In genomic region chr3:52487050-52487787, GRCh38 we compare ENCODE assay signal across 22 cellular contexts. TPM values are rescaled to one million over a fixed set of nuclear protein-coding genes. Genes with fewer than 3 reads are reported as not detected.
DNase-seq lines count a peak whose midpoint lies in the region; ATAC-seq, FAIRE-seq and TF ChIP-seq lines count a peak whose summit lies in the region.
"Had no signal": no experiment of that assay in that cellular context is flagged by ENCODE, and none has a peak within 500 bp of the region (broad histone marks: within the 10 kb centered on the region; RNA-seq: fewer than 3 reads in every experiment).

No MANE protein-coding gene starts in this region.

- H3K79me1 ChIP-seq in neuronal stem cell (ENCODE audit: low read depth, low read length) = peaks cover 1% of the 10 kb centered on the region

- H3K79me2 ChIP-seq in HepG2 (ENCODE audit: insufficient read depth, low read length) = no peaks in the 10 kb centered on the region
- H3K79me2 ChIP-seq in MM.1S (ENCODE audit: low read length) = no peaks in the 10 kb centered on the region

- no peak overlapping the region for H3K9ac ChIP-seq in HepG2 (ENCODE audit: insufficient read depth, low read depth, low read length)
- peak overlapping the region; percentile 21 for H3K9ac ChIP-seq in neuronal stem cell (ENCODE audit: low read depth, low read length, poor library complexity)
- no peak overlapping the region for H3K9ac ChIP-seq in MM.1S (ENCODE audit: low read length)

- H2BK5ac ChIP-seq in neuronal stem cell (ENCODE audit: low read length) = no peak overlapping the region

- peak overlapping the region; percentile 3 for H3K14ac ChIP-seq in neuronal stem cell (ENCODE audit: low read length)

- H2BK12ac ChIP-seq in neuronal stem cell (ENCODE audit: low read length) = no peak overlapping the region

- ATAC-seq in HepG2 (no peak), right lobe of liver (no peak), upper lobe of right lung (no peak)
- ATAC-seq: Right ventricle myocardium inferior had no signal

- TF ChIP-seq CTCF in HepG2 (CRISPR knock-in tag; IDR thresholded peaks at IDR 0.05) = no peak
- TF ChIP-seq CTCF in right lobe of liver (IDR thresholded peaks at IDR 0.05) = no peak
- no peak for TF ChIP-seq CTCF in upper lobe of right lung (IDR thresholded peaks at IDR 0.05)
- TF ChIP-seq CTCF in MM.1S (IDR thresholded peaks at IDR 0.05; ENCODE audit: low read length) = no peak

- POLR2A ChIA-PET in HepG2 (lab: Yijun Ruan, JAX) = no interaction called here

- H4K8ac ChIP-seq in neuronal stem cell (ENCODE audit: low read depth, low read length) = no peak overlapping the region

- H3K27ac ChIP-seq in HepG2 (ENCODE audit: extremely low read length, insufficient read depth, low read length) (no peak overlapping the region), right lobe of liver (no peak overlapping the region), neuronal stem cell (replicated peaks; ENCODE audit: low read length) (no peak overlapping the region), upper lobe of right lung (no peak overlapping the region), MM.1S (ENCODE audit: low read length) (no peak overlapping the region)
- H3K27ac ChIP-seq: C4-2B, SJSA1 had no signal

- H3K4me3 ChIP-seq in HepG2 (replicated peaks in 1 of 3; ENCODE audit: insufficient read depth in 1 of 3, low read depth in 2 of 3, low read length in 3 of 3) = no peak overlapping the region
- H3K4me3 ChIP-seq in right lobe of liver = no peak overlapping the region
- no peak overlapping the region for H3K4me3 ChIP-seq in neuronal stem cell (ENCODE audit: low read length in 2 of 2)
- no peak overlapping the region for H3K4me3 ChIP-seq in upper lobe of right lung
- no peak overlapping the region for H3K4me3 ChIP-seq in MM.1S (ENCODE audit: low read length)
- H3K4me3 ChIP-seq: SJSA1 had no signal

- H3K27me3 ChIP-seq in HepG2 (ENCODE audit: control insufficient read depth in 1 of 2, insufficient read depth in 2 of 2, low read length in 2 of 2) (no peaks in the 10 kb centered on the region), right lobe of liver (no peaks in the 10 kb centered on the region), neuronal stem cell (ENCODE audit: control insufficient read depth in 3 of 3, insufficient read depth in 3 of 3, low read depth in 1 of 3, low read length in 3 of 3) (no peaks in the 10 kb centered on the region), upper lobe of right lung (no peaks in the 10 kb centered on the region), MM.1S (replicated peaks; ENCODE audit: insufficient read depth, low read length) (no peaks in the 10 kb centered on the region)
- H3K27me3 ChIP-seq: SJSA1 had no signal

- H4K20me1 ChIP-seq in HepG2 (ENCODE audit: insufficient read depth, low read length) = no peaks in the 10 kb centered on the region; the same call in 1 of the 2 replicates
- H4K20me1 ChIP-seq in MM.1S (ENCODE audit: insufficient read depth, low read length) = no peaks in the 10 kb centered on the region

- H2BK120ac ChIP-seq in neuronal stem cell (ENCODE audit: low read depth, low read length) = no peak overlapping the region

- H2AFZ ChIP-seq in HepG2 (ENCODE audit: low read length) (no peak overlapping the region), neuronal stem cell (ENCODE audit: low read length) (no peak overlapping the region), MM.1S (ENCODE audit: low read length) (no peak overlapping the region)

- CTCF ChIA-PET in HepG2 (lab: Yijun Ruan, JAX; ENCODE audit: low intra/inter-chr PET ratio, low total read pairs) = no interaction called here

- no peak for FAIRE-seq in HepG2 (lab: Jason Lieb, UNC)
- FAIRE-seq: H54, RCC 7860 had no signal

- H3K4me2 ChIP-seq in HepG2 (ENCODE audit: low read depth, low read length) = no peak overlapping the region
- H3K4me2 ChIP-seq in neuronal stem cell (ENCODE audit: insufficient read depth, low read length, poor library complexity, severe bottlenecking) = no peak overlapping the region
- no peak overlapping the region for H3K4me2 ChIP-seq in MM.1S (ENCODE audit: low read depth, low read length)

- H3K9me2 ChIP-seq in MM.1S (replicated peaks; ENCODE audit: insufficient read depth, low read length) = no peaks in the 10 kb centered on the region

- TF ChIP-seq RAD21 in HepG2 (CRISPR knock-in tag; IDR thresholded peaks at IDR 0.05) = no peak

- no peak overlapping the region for H4K91ac ChIP-seq in neuronal stem cell (ENCODE audit: low read depth, low read length, poor library complexity)

- TF ChIP-seq EP300 in HepG2 (IDR thresholded peaks at IDR 0.05; ENCODE audit: low read depth in 2 of 2, low read length in 2 of 2) (no peak), HepG2 (CRISPR knock-in tag; IDR thresholded peaks at IDR 0.05; ENCODE audit: borderline replicate concordance) (no peak)

- no peak overlapping the region for H2AK5ac ChIP-seq in neuronal stem cell (ENCODE audit: low read depth, low read length)

- H3K36me3 ChIP-seq in HepG2 (replicated peaks in 1 of 2; ENCODE audit: control insufficient read depth in 1 of 2, insufficient read depth in 2 of 2, low read length in 2 of 2) = peaks cover 15 to 45% of the 10 kb centered on the region in 2 experiments
- H3K36me3 ChIP-seq in right lobe of liver = peaks cover 0 to 49% (median 16%) of the 10 kb centered on the region in 4 donors
- peaks cover 74 to 97% of the 10 kb centered on the region in 2 donors for H3K36me3 ChIP-seq in neuronal stem cell (replicated peaks in 1 of 2; ENCODE audit: control insufficient read depth in 2 of 2, insufficient read depth in 2 of 2, low read length in 2 of 2)
- peaks cover 74% of the 10 kb centered on the region for H3K36me3 ChIP-seq in upper lobe of right lung
- no peaks in the 10 kb centered on the region for H3K36me3 ChIP-seq in MM.1S (replicated peaks; ENCODE audit: insufficient read depth, low read length)

- in situ Hi-C loops in HepG2 (cut with HindIII; ENCODE audit: extremely low pct_ligation_motif_present, low pct_unique_long_range_greater_than_20kb) = no loop called here
- in situ Hi-C loops in KBM-7 (cut with MboI; ENCODE audit: low pct_unique_long_range_greater_than_20kb, low sequenced_read_pairs) = no loop called here

- intact Hi-C loops in HepG2 (cut with micrococcal nuclease; ENCODE audit: unreplicated experiment) (no loop called here), right lobe of liver (cut with DNase I) (loop anchor here in 1 of 2 donors (10.0 kb wide), 1 partner anchor 188 kb away; no protein-coding TSS in a partner anchor), upper lobe of right lung (cut with DNase I) (no loop called here)

- 95% methylated on average over 29 of the region's 31 CpGs for WGBS in HepG2 (ENCODE audit: low lambda C conversion rate)
- 90% methylated on average over 14 of the region's 31 CpGs for WGBS in right lobe of liver (ENCODE audit: insufficient coverage, low coverage, low lambda C conversion rate, missing lambda C conversion rate)
- no CpG with 5 or more reads among the region's 31 CpGs for WGBS in neuronal stem cell (ENCODE audit: extremely low coverage in 2 of 2, insufficient read length in 2 of 2, insufficient replicate concordance in 1 of 2), 2 donors

- no peak overlapping the region for H3K4ac ChIP-seq in neuronal stem cell (ENCODE audit: low read length)

- DNase-seq in HepG2 (ENCODE audit: low spot score) (no peak), right lobe of liver (no peak), neuronal stem cell (ENCODE audit: low spot score) (no peak), upper lobe of right lung (peak; percentile 61), KBM-7 (no peak), MM.1S (no peak)
- DNase-seq: 8988T; CD8-positive, alpha-beta memory T cell; GDM1; NCI-H1092; NCI-H1436; NCI-H187 treated with DMSO at 0.1 percent for 48 hours; NCI-H2107; NCI-H446 treated with DMSO at 0.1 percent for 48 hours; NCI-H526 treated with DMSO at 0.1 percent for 48 hours; OCI-M1 had no signal

- no TSS peak for BruUV-seq in HepG2 (replicated peaks; lab: Mats Ljungman, UMichigan)

- H3K9me3 ChIP-seq in HepG2 (ENCODE audit: low read length) = no peaks in the 10 kb centered on the region
- no peaks in the 10 kb centered on the region for H3K9me3 ChIP-seq in right lobe of liver
- H3K9me3 ChIP-seq in neuronal stem cell (replicated peaks in 1 of 2; ENCODE audit: control insufficient read depth in 2 of 2, insufficient read depth in 1 of 2, low read depth in 1 of 2, low read length in 2 of 2) = no peaks in the 10 kb centered on the region
- no peaks in the 10 kb centered on the region for H3K9me3 ChIP-seq in upper lobe of right lung
- no peaks in the 10 kb centered on the region for H3K9me3 ChIP-seq in MM.1S (replicated peaks; ENCODE audit: insufficient read depth, low read length)
- H3K9me3 ChIP-seq: SJSA1 had no signal

- H2BK15ac ChIP-seq in neuronal stem cell (ENCODE audit: low read length) = no peak overlapping the region

- H3K18ac ChIP-seq in neuronal stem cell (ENCODE audit: low read length) = no peak overlapping the region

- H3K4me1 ChIP-seq in HepG2 (ENCODE audit: insufficient read depth, low read length) = peaks cover 11% of the 10 kb centered on the region; the same call in 1 of the 2 replicates
- no peaks in the 10 kb centered on the region for H3K4me1 ChIP-seq in right lobe of liver
- H3K4me1 ChIP-seq in neuronal stem cell (ENCODE audit: control insufficient read depth in 2 of 2, insufficient read depth in 1 of 2, low read depth in 1 of 2, low read length in 2 of 2) = peaks cover 4 to 18% of the 10 kb centered on the region in 2 donors
- H3K4me1 ChIP-seq in upper lobe of right lung = peaks cover 36% of the 10 kb centered on the region
- H3K4me1 ChIP-seq in MM.1S (ENCODE audit: low read length) = no peaks in the 10 kb centered on the region

- H3K23ac ChIP-seq in neuronal stem cell (ENCODE audit: low read depth, low read length, poor library complexity) = no peak overlapping the region

- no peaks in the 10 kb centered on the region for H3F3A ChIP-seq in MM.1S (ENCODE audit: insufficient read depth, low read length)

- TF ChIP-seq POLR2A in HepG2 (IDR thresholded peaks at IDR 0.05; ENCODE audit: insufficient read depth in 1 of 2, low read depth in 2 of 2, low read length in 2 of 2) (no peak), right lobe of liver (IDR thresholded peaks at IDR 0.05) (no peak)

RNA-seq across cellular contexts. Expression of gene STAB1, which starts 7.9 kb away (rescaled TPM):
- 0.09 and 0.28 TPM in 2 replicates for total RNA-seq in HepG2 (2016; rRNA removed; fragmentation: Illumina TruSeq; extraction: Trizol)
- total RNA-seq in HepG2 (2016; cell fraction: cytosol; rRNA removed; fragmentation: Illumina TruSeq; extraction: Trizol; ENCODE audit: low read depth) = not detected in 2 replicates
- total RNA-seq in HepG2 (2016; cell fraction: insoluble cytoplasmic fraction; rRNA removed; fragmentation: Illumina TruSeq; extraction: Trizol) = 0.11 and 0.18 TPM in 2 replicates
- 0.31 TPM in 1 of 2 replicates, not detected in the other for total RNA-seq in HepG2 (2016; cell fraction: membrane; rRNA removed; fragmentation: Illumina TruSeq; extraction: Trizol)
- total RNA-seq in HepG2 (2016; cell fraction: nucleus; rRNA removed; fragmentation: Illumina TruSeq; extraction: Trizol) = 0.13 and 0.16 TPM in 2 replicates
- polyA plus RNA-seq in HepG2 (2011; rRNA removed) = 0.34 and 0.59 TPM in 2 replicates
- 0.13 and 0.16 TPM in 2 replicates for polyA plus RNA-seq in HepG2 (2011; cell fraction: cytosol; rRNA removed)
- 4.1 and 4.3 TPM in 2 replicates for polyA plus RNA-seq in HepG2 (2011; cell fraction: nucleus; rRNA removed)
- polyA plus RNA-seq in HepG2 (2012) = 0.23 and 0.24 TPM in 2 replicates
- polyA plus RNA-seq in HepG2 (2016; cell fraction: cytosol; fragmentation: Illumina TruSeq; extraction: Trizol; ENCODE audit: low read depth) = 0.02 and 0.14 TPM in 2 replicates
- 0.10 TPM in 1 of 2 replicates, not detected in the other for polyA plus RNA-seq in HepG2 (2016; cell fraction: insoluble cytoplasmic fraction; fragmentation: Illumina TruSeq; extraction: Trizol; ENCODE audit: low read depth)
- polyA plus RNA-seq in HepG2 (2016; cell fraction: membrane; fragmentation: Illumina TruSeq; extraction: Trizol; ENCODE audit: low read depth) = not detected in 2 replicates
- polyA plus RNA-seq in HepG2 (2016; cell fraction: nucleus; fragmentation: Illumina TruSeq; extraction: Trizol; ENCODE audit: insufficient read depth, low read depth) = 0.30 TPM in 1 of 2 replicates, not detected in the other
- 0.26 and 1.0 TPM in 2 replicates for polyA minus RNA-seq in HepG2 (2011; rRNA and poly(A)+ RNA removed; ENCODE audit: low replicate concordance)
- 0.30 TPM in 1 of 2 replicates, not detected in the other for polyA minus RNA-seq in HepG2 (2011; cell fraction: cytosol; rRNA and poly(A)+ RNA removed)
- 0.50 and 0.90 TPM in 2 replicates for polyA minus RNA-seq in HepG2 (2011; cell fraction: nucleus; rRNA and poly(A)+ RNA removed)
- 100 to 1,000 TPM in 3 of 6 experiments, 10 to 100 TPM in 3; 60.7 to 268 (median 92.5) TPM for total RNA-seq in right lobe of liver
- 0.10 TPM for polyA plus RNA-seq in neuronal stem cell (2013, experiment 1 of 2)
- 0.03 TPM for polyA plus RNA-seq in neuronal stem cell (2013, experiment 2 of 2)
- 152 TPM for total RNA-seq in upper lobe of right lung
- total RNA-seq: Daoy, SJSA1 had no signal

RNA-seq across cellular contexts. Expression of gene NISCH, which starts 31.8 kb away (rescaled TPM):
- total RNA-seq in HepG2 (2016; rRNA removed; fragmentation: Illumina TruSeq; extraction: Trizol) = 15.3 and 27.0 TPM in 2 replicates
- 10.8 and 11.5 TPM in 2 replicates for total RNA-seq in HepG2 (2016; cell fraction: cytosol; rRNA removed; fragmentation: Illumina TruSeq; extraction: Trizol; ENCODE audit: low read depth)
- 10.9 and 25.7 TPM in 2 replicates for total RNA-seq in HepG2 (2016; cell fraction: insoluble cytoplasmic fraction; rRNA removed; fragmentation: Illumina TruSeq; extraction: Trizol)
- 11.3 and 12.4 TPM in 2 replicates for total RNA-seq in HepG2 (2016; cell fraction: membrane; rRNA removed; fragmentation: Illumina TruSeq; extraction: Trizol)
- total RNA-seq in HepG2 (2016; cell fraction: nucleus; rRNA removed; fragmentation: Illumina TruSeq; extraction: Trizol) = 36.6 and 40.4 TPM in 2 replicates
- 47.6 and 63.0 TPM in 2 replicates for polyA plus RNA-seq in HepG2 (2011; rRNA removed)
- polyA plus RNA-seq in HepG2 (2011; cell fraction: cytosol; rRNA removed) = 17.8 and 20.4 TPM in 2 replicates
- 441 and 512 TPM in 2 replicates for polyA plus RNA-seq in HepG2 (2011; cell fraction: nucleus; rRNA removed)
- polyA plus RNA-seq in HepG2 (2012) = 31.6 and 39.4 TPM in 2 replicates
- 3.2 and 3.7 TPM in 2 replicates for polyA plus RNA-seq in HepG2 (2016; cell fraction: cytosol; fragmentation: Illumina TruSeq; extraction: Trizol; ENCODE audit: low read depth)
- 9.4 and 12.9 TPM in 2 replicates for polyA plus RNA-seq in HepG2 (2016; cell fraction: insoluble cytoplasmic fraction; fragmentation: Illumina TruSeq; extraction: Trizol; ENCODE audit: low read depth)
- 6.4 and 6.7 TPM in 2 replicates for polyA plus RNA-seq in HepG2 (2016; cell fraction: membrane; fragmentation: Illumina TruSeq; extraction: Trizol; ENCODE audit: low read depth)
- polyA plus RNA-seq in HepG2 (2016; cell fraction: nucleus; fragmentation: Illumina TruSeq; extraction: Trizol; ENCODE audit: insufficient read depth, low read depth) = 96.6 and 101 TPM in 2 replicates
- polyA minus RNA-seq in HepG2 (2011; rRNA and poly(A)+ RNA removed; ENCODE audit: low replicate concordance) = 50.0 and 58.0 TPM in 2 replicates
- polyA minus RNA-seq in HepG2 (2011; cell fraction: cytosol; rRNA and poly(A)+ RNA removed) = 15.2 and 15.4 TPM in 2 replicates
- 97.0 and 102 TPM in 2 replicates for polyA minus RNA-seq in HepG2 (2011; cell fraction: nucleus; rRNA and poly(A)+ RNA removed)
- total RNA-seq in right lobe of liver = 10 to 100 TPM; 19.7 to 51.9 (median 30.6) TPM
- polyA plus RNA-seq in neuronal stem cell (2013, experiment 1 of 2) = 58.8 TPM
- polyA plus RNA-seq in neuronal stem cell (2013, experiment 2 of 2) = 58.4 TPM
- total RNA-seq in upper lobe of right lung = 94.6 TPM

RNA-seq across cellular contexts. Expression of gene TNNC1, which starts 33.4 kb away (rescaled TPM):
- total RNA-seq in HepG2 (2016; rRNA removed; fragmentation: Illumina TruSeq; extraction: Trizol) = 11.8 and 18.7 TPM in 2 replicates
- 4.4 and 4.6 TPM in 2 replicates for total RNA-seq in HepG2 (2016; cell fraction: cytosol; rRNA removed; fragmentation: Illumina TruSeq; extraction: Trizol; ENCODE audit: low read depth)
- 13.2 and 20.1 TPM in 2 replicates for total RNA-seq in HepG2 (2016; cell fraction: insoluble cytoplasmic fraction; rRNA removed; fragmentation: Illumina TruSeq; extraction: Trizol)
- 2.5 and 5.3 TPM in 2 replicates for total RNA-seq in HepG2 (2016; cell fraction: membrane; rRNA removed; fragmentation: Illumina TruSeq; extraction: Trizol)
- total RNA-seq in HepG2 (2016; cell fraction: nucleus; rRNA removed; fragmentation: Illumina TruSeq; extraction: Trizol) = 5.4 and 5.7 TPM in 2 replicates
- 36.4 and 39.5 TPM in 2 replicates for polyA plus RNA-seq in HepG2 (2011; rRNA removed)
- polyA plus RNA-seq in HepG2 (2011; cell fraction: cytosol; rRNA removed) = 53.0 and 54.8 TPM in 2 replicates
- 14.3 and 16.8 TPM in 2 replicates for polyA plus RNA-seq in HepG2 (2011; cell fraction: nucleus; rRNA removed)
- polyA plus RNA-seq in HepG2 (2012) = 10.9 and 12.3 TPM in 2 replicates
- polyA plus RNA-seq in HepG2 (2016; cell fraction: cytosol; fragmentation: Illumina TruSeq; extraction: Trizol; ENCODE audit: low read depth) = 3.3 and 4.0 TPM in 2 replicates
- polyA plus RNA-seq in HepG2 (2016; cell fraction: insoluble cytoplasmic fraction; fragmentation: Illumina TruSeq; extraction: Trizol; ENCODE audit: low read depth) = 17.1 and 18.1 TPM in 2 replicates
- 2.7 and 3.3 TPM in 2 replicates for polyA plus RNA-seq in HepG2 (2016; cell fraction: membrane; fragmentation: Illumina TruSeq; extraction: Trizol; ENCODE audit: low read depth)
- polyA plus RNA-seq in HepG2 (2016; cell fraction: nucleus; fragmentation: Illumina TruSeq; extraction: Trizol; ENCODE audit: insufficient read depth, low read depth) = 6.6 and 10.5 TPM in 2 replicates
- 7.0 and 8.2 TPM in 2 replicates for polyA minus RNA-seq in HepG2 (2011; rRNA and poly(A)+ RNA removed; ENCODE audit: low replicate concordance)
- 4.5 and 5.4 TPM in 2 replicates for polyA minus RNA-seq in HepG2 (2011; cell fraction: cytosol; rRNA and poly(A)+ RNA removed)
- polyA minus RNA-seq in HepG2 (2011; cell fraction: nucleus; rRNA and poly(A)+ RNA removed) = 4.5 and 4.6 TPM in 2 replicates
- total RNA-seq in right lobe of liver = 10 to 100 TPM in 1 of 6 experiments, 1 to 10 TPM in 3, under 1 TPM in 2; 0.55 to 12.2 (median 1.3) TPM
- polyA plus RNA-seq in neuronal stem cell (2013, experiment 1 of 2) = 7.4 TPM
- 6.4 TPM for polyA plus RNA-seq in neuronal stem cell (2013, experiment 2 of 2)
- 88.9 TPM for total RNA-seq in upper lobe of right lung
- total RNA-seq: Daoy had no signal
- polyA plus RNA-seq: CD8-positive, alpha-beta memory T cell had no signal

RNA-seq across cellular contexts. Expression of gene SEMA3G, which starts 42.3 kb away (rescaled TPM):
- 2.0 and 6.1 TPM in 2 replicates for total RNA-seq in HepG2 (2016; rRNA removed; fragmentation: Illumina TruSeq; extraction: Trizol)
- total RNA-seq in HepG2 (2016; cell fraction: cytosol; rRNA removed; fragmentation: Illumina TruSeq; extraction: Trizol; ENCODE audit: low read depth) = 0.44 and 0.61 TPM in 2 replicates
- 1.9 and 7.2 TPM in 2 replicates for total RNA-seq in HepG2 (2016; cell fraction: insoluble cytoplasmic fraction; rRNA removed; fragmentation: Illumina TruSeq; extraction: Trizol)
- total RNA-seq in HepG2 (2016; cell fraction: membrane; rRNA removed; fragmentation: Illumina TruSeq; extraction: Trizol) = 1.0 and 1.1 TPM in 2 replicates
- total RNA-seq in HepG2 (2016; cell fraction: nucleus; rRNA removed; fragmentation: Illumina TruSeq; extraction: Trizol) = 5.8 and 8.3 TPM in 2 replicates
- 8.3 and 13.4 TPM in 2 replicates for polyA plus RNA-seq in HepG2 (2011; rRNA removed)
- 8.0 and 10.3 TPM in 2 replicates for polyA plus RNA-seq in HepG2 (2011; cell fraction: cytosol; rRNA removed)
- 21.7 and 30.5 TPM in 2 replicates for polyA plus RNA-seq in HepG2 (2011; cell fraction: nucleus; rRNA removed)
- 14.2 and 15.4 TPM in 2 replicates for polyA plus RNA-seq in HepG2 (2012)
- polyA plus RNA-seq in HepG2 (2016; cell fraction: cytosol; fragmentation: Illumina TruSeq; extraction: Trizol; ENCODE audit: low read depth) = 0.33 and 0.36 TPM in 2 replicates
- polyA plus RNA-seq in HepG2 (2016; cell fraction: insoluble cytoplasmic fraction; fragmentation: Illumina TruSeq; extraction: Trizol; ENCODE audit: low read depth) = 1.4 and 2.1 TPM in 2 replicates
- 0.62 and 0.71 TPM in 2 replicates for polyA plus RNA-seq in HepG2 (2016; cell fraction: membrane; fragmentation: Illumina TruSeq; extraction: Trizol; ENCODE audit: low read depth)
- polyA plus RNA-seq in HepG2 (2016; cell fraction: nucleus; fragmentation: Illumina TruSeq; extraction: Trizol; ENCODE audit: insufficient read depth, low read depth) = 8.4 and 8.8 TPM in 2 replicates
- 1.2 and 22.3 TPM in 2 replicates for polyA minus RNA-seq in HepG2 (2011; rRNA and poly(A)+ RNA removed; ENCODE audit: low replicate concordance)
- polyA minus RNA-seq in HepG2 (2011; cell fraction: cytosol; rRNA and poly(A)+ RNA removed) = 6.4 and 10.0 TPM in 2 replicates
- polyA minus RNA-seq in HepG2 (2011; cell fraction: nucleus; rRNA and poly(A)+ RNA removed) = 11.9 and 12.6 TPM in 2 replicates
- total RNA-seq in right lobe of liver = 1 to 10 TPM in 2 of 6 experiments, under 1 TPM in 4; 0.60 to 2.8 (median 0.80) TPM
- polyA plus RNA-seq in neuronal stem cell (2013, experiment 1 of 2) = 0.77 TPM
- 0.87 TPM for polyA plus RNA-seq in neuronal stem cell (2013, experiment 2 of 2)
- 27.6 TPM for total RNA-seq in upper lobe of right lung
- polyA plus RNA-seq: CD8-positive, alpha-beta memory T cell had no signal

RNA-seq across cellular contexts. Expression of gene NT5DC2, which starts 46.4 kb away (rescaled TPM):
- 105 and 131 TPM in 2 replicates for total RNA-seq in HepG2 (2016; rRNA removed; fragmentation: Illumina TruSeq; extraction: Trizol)
- 335 and 351 TPM in 2 replicates for total RNA-seq in HepG2 (2016; cell fraction: cytosol; rRNA removed; fragmentation: Illumina TruSeq; extraction: Trizol; ENCODE audit: low read depth)
- 92.9 and 127 TPM in 2 replicates for total RNA-seq in HepG2 (2016; cell fraction: insoluble cytoplasmic fraction; rRNA removed; fragmentation: Illumina TruSeq; extraction: Trizol)
- total RNA-seq in HepG2 (2016; cell fraction: membrane; rRNA removed; fragmentation: Illumina TruSeq; extraction: Trizol) = 398 and 413 TPM in 2 replicates
- total RNA-seq in HepG2 (2016; cell fraction: nucleus; rRNA removed; fragmentation: Illumina TruSeq; extraction: Trizol) = 102 and 116 TPM in 2 replicates
- 217 and 240 TPM in 2 replicates for polyA plus RNA-seq in HepG2 (2011; rRNA removed)
- polyA plus RNA-seq in HepG2 (2011; cell fraction: cytosol; rRNA removed) = 148 and 220 TPM in 2 replicates
- 493 and 549 TPM in 2 replicates for polyA plus RNA-seq in HepG2 (2011; cell fraction: nucleus; rRNA removed)
- polyA plus RNA-seq in HepG2 (2012) = 109 and 144 TPM in 2 replicates
- 760 and 829 TPM in 2 replicates for polyA plus RNA-seq in HepG2 (2016; cell fraction: cytosol; fragmentation: Illumina TruSeq; extraction: Trizol; ENCODE audit: low read depth)
- polyA plus RNA-seq in HepG2 (2016; cell fraction: insoluble cytoplasmic fraction; fragmentation: Illumina TruSeq; extraction: Trizol; ENCODE audit: low read depth) = 161 and 192 TPM in 2 replicates
- polyA plus RNA-seq in HepG2 (2016; cell fraction: membrane; fragmentation: Illumina TruSeq; extraction: Trizol; ENCODE audit: low read depth) = 646 and 710 TPM in 2 replicates
- 319 and 344 TPM in 2 replicates for polyA plus RNA-seq in HepG2 (2016; cell fraction: nucleus; fragmentation: Illumina TruSeq; extraction: Trizol; ENCODE audit: insufficient read depth, low read depth)
- polyA minus RNA-seq in HepG2 (2011; rRNA and poly(A)+ RNA removed; ENCODE audit: low replicate concordance) = 166 and 240 TPM in 2 replicates
- 60.3 and 89.1 TPM in 2 replicates for polyA minus RNA-seq in HepG2 (2011; cell fraction: cytosol; rRNA and poly(A)+ RNA removed)
- 74.0 and 75.3 TPM in 2 replicates for polyA minus RNA-seq in HepG2 (2011; cell fraction: nucleus; rRNA and poly(A)+ RNA removed)
- 10 to 100 TPM in 1 of 6 experiments, 1 to 10 TPM in 5; 1.1 to 12.5 (median 3.9) TPM for total RNA-seq in right lobe of liver
- polyA plus RNA-seq in neuronal stem cell (2013, experiment 1 of 2) = 246 TPM
- polyA plus RNA-seq in neuronal stem cell (2013, experiment 2 of 2) = 233 TPM
- 39.7 TPM for total RNA-seq in upper lobe of right lung

Comparison
In these comparisons a context has a peak if more than half of its experiments do, and no peak if none do; other contexts are left out.
1. RNA of gene STAB1, which starts 7.9 kb away (total RNA-seq): 152 TPM in upper lobe of right lung (single experiment) and 60.7 to 268 TPM in right lobe of liver; 0.09 to 0.31 TPM in HepG2; every median in the first group is over 10 times any median in the second.